Comparison of ENCODE assay signal across 9 cellular contexts in genomic region chr15:78195735-78196201, GRCh38. TPM values are rescaled to one million over a fixed set of nuclear protein-coding genes. Genes with fewer than 3 reads are reported as not detected.
A peak's percentile ranks its signal among the peaks of the same experiment; 100 is the strongest.
DNase-seq lines count a peak whose midpoint lies in the region; ATAC-seq and TF ChIP-seq lines count a peak whose summit lies in the region.
"Had no signal": no experiment of that assay in that cellular context is flagged by ENCODE, and none has a peak within 500 bp of the region (broad histone marks: within the 10 kb centered on the region; RNA-seq: fewer than 3 reads in every experiment).

No MANE protein-coding gene starts in this region.

- peak; percentile 74 for ATAC-seq in sciatic nerve

- TF ChIP-seq CTCF in 22Rv1 (IDR thresholded peaks at IDR 0.05), result peak; percentile 92
- peak; percentile 93 for TF ChIP-seq CTCF in GM12872 (IDR thresholded peaks at IDR 0.05; ENCODE audit: insufficient read depth, low read depth, low read length)

- peak; percentile 24 for DNase-seq in NOMO-1 treated with DMSO at 0.1 percent for 48 hours (lab: John Stamatoyannopoulos, UW; ENCODE audit: unreplicated experiment)
- peak; percentile 58 to 69 for DNase-seq in activated T-cell treated with anti-CD3 and anti-CD28 coated beads, Interleukin-2, amount 50 U/mL, for 48 hours
- DNase-seq in germinal center (ENCODE audit: low spot score), result peak; percentile 72
- peak; percentile 45 for DNase-seq in sciatic nerve (ENCODE audit: low spot score)
- no peak for DNase-seq in GOT3 (lab: John Stamatoyannopoulos, UW)
- DNase-seq in NCI-H1930 (lab: John Stamatoyannopoulos, UW), result no peak

- no peak overlapping the region for H3K27ac ChIP-seq in 22Rv1
- H3K27ac ChIP-seq: epithelial cell of prostate had no signal

- intact Hi-C loops in sciatic nerve (cut with DNase I), result loop anchor here (10.0 kb wide), 1 partner anchor 61 kb away; the partner anchor contains the start of gene CIB2

RNA-seq across cellular contexts. Expression of gene ACSBG1, which starts 38.6 kb away (rescaled TPM):
- total RNA-seq in sciatic nerve, result 0.18 TPM

RNA-seq across cellular contexts. Expression of gene IDH3A, which starts 46.6 kb away (rescaled TPM):
- 66.9 TPM for total RNA-seq in sciatic nerve

Comparison
In these comparisons a context has a peak if more than half of its experiments do, and no peak if none do; other contexts are left out.
1. DNase-seq: peak in NOMO-1 treated with DMSO at 0.1 percent for 48 hours (single experiment), activated T-cell treated with anti-CD3 and anti-CD28 coated beads, Interleukin-2, amount 50 U/mL, for 48 hours (2 of 2), germinal center (single experiment) and sciatic nerve (single experiment); none in GOT3 (single experiment) and NCI-H1930 (0 of 2).